ENCODE assay signal across 12 cellular contexts in genomic region chr2:216857131-216857550, GRCh38. TPM values are rescaled to one million over a fixed set of nuclear protein-coding genes. Genes with fewer than 3 reads are reported as not detected.
DNase-seq lines count a peak whose midpoint lies in the region; ATAC-seq and FAIRE-seq lines count a peak whose summit lies in the region.
"Had no signal": no experiment of that assay in that cellular context is flagged by ENCODE, and none has a peak within 500 bp of the region (broad histone marks: within the 10 kb centered on the region; RNA-seq: fewer than 3 reads in every experiment).

No MANE protein-coding gene starts in this region.

- FAIRE-seq in RCC 7860 (lab: Jason Lieb, UNC) = no peak

- peaks cover 15% of the 10 kb centered on the region for H3K9me3 Mint-ChIP-seq in activated CD4-positive, alpha-beta T cell treated with anti-CD3 and anti-CD28 coated beads, Interleukin-2, amount 10 ng/mL, durations not matched to agents 24 days and 14 days
- H3K9me3 Mint-ChIP-seq in stimulated activated effector memory CD8-positive, alpha-beta T cell treated with anti-CD3 and anti-CD28 coated beads, Interleukin-12 subunit alpha, Interleukin-12 subunit beta, amount 100 ng/mL, for 72 hours = no peaks in the 10 kb centered on the region
- H3K9me3 Mint-ChIP-seq: dendritic cell treated with granulocyte-macrophage colony-stimulating factor and Interleukin-4, amounts not matched to agents 40 ng/mL and 50 ng/mL, for 4 days had no signal

- H3K27me3 Mint-ChIP-seq in activated CD4-positive, alpha-beta T cell treated with anti-CD3 and anti-CD28 coated beads, Interleukin-2, amount 10 ng/mL, durations not matched to agents 24 days and 14 days = peaks cover 2% of the 10 kb centered on the region

- H3K4me3 Mint-ChIP-seq in activated CD4-positive, alpha-beta T cell treated with anti-CD3 and anti-CD28 coated beads, Interleukin-2, amount 10 ng/mL, durations not matched to agents 24 days and 14 days = no peak overlapping the region
- no peak overlapping the region for H3K4me3 Mint-ChIP-seq in stimulated activated effector memory CD8-positive, alpha-beta T cell treated with anti-CD3 and anti-CD28 coated beads, Interleukin-12 subunit alpha, Interleukin-12 subunit beta, amount 100 ng/mL, for 72 hours
- H3K4me3 Mint-ChIP-seq: dendritic cell treated with granulocyte-macrophage colony-stimulating factor and Interleukin-4, amounts not matched to agents 40 ng/mL and 50 ng/mL, for 4 days had no signal

- peaks cover 2% of the 10 kb centered on the region for H3K36me3 Mint-ChIP-seq in activated CD4-positive, alpha-beta T cell treated with anti-CD3 and anti-CD28 coated beads, Interleukin-2, amount 10 ng/mL, durations not matched to agents 24 days and 14 days (ENCODE audit: low read depth)
- no peaks in the 10 kb centered on the region for H3K36me3 Mint-ChIP-seq in stimulated activated effector memory CD8-positive, alpha-beta T cell treated with anti-CD3 and anti-CD28 coated beads, Interleukin-12 subunit alpha, Interleukin-12 subunit beta, amount 100 ng/mL, for 72 hours

- intact Hi-C loops in activated CD4-positive, alpha-beta T cell treated with anti-CD3 and anti-CD28 coated beads, Interleukin-2, amount 10 ng/mL, durations not matched to agents 24 days and 14 days (cut with micrococcal nuclease) = loop anchor here (1.0 to 5.0 kb wide), 3 partner anchors 165 to 305 kb away; no protein-coding TSS in a partner anchor

- DNase-seq in activated CD4-positive, alpha-beta T cell treated with anti-CD3 and anti-CD28 coated beads, Interleukin-2, amount 10 ng/mL, durations not matched to agents 24 days and 14 days = peak; percentile 79
- DNase-seq in activated CD4-positive, alpha-beta T cell treated with anti-CD3 and anti-CD28 coated beads, Interleukin-2, amount 50 U/mL, for 4 hours = no peak
- DNase-seq in RCC 7860 (ENCODE audit: low spot score) (peak; percentile 51), SIG-M5 treated with dmso at 0.1 percent for 504 hours (lab: John Stamatoyannopoulos, UW; ENCODE audit: unreplicated experiment) (no peak), C1 segment of cervical spinal cord (lab: John Stamatoyannopoulos, UW) (no peak)
- DNase-seq in stimulated activated effector memory CD8-positive, alpha-beta T cell treated with anti-CD3 and anti-CD28 coated beads, Interleukin-12 subunit alpha, Interleukin-12 subunit beta, amount 100 ng/mL, for 72 hours (ENCODE audit: low spot score in 2 of 2) = no peak
- no peak for DNase-seq in activated effector memory CD4-positive, alpha-beta T cell treated with anti-CD3 and anti-CD28 coated beads, Interleukin-2, amount 50 U/mL, for 16 hours
- DNase-seq: Karpas-422, NCI-H524 treated with DMSO at 0.1 percent for 48 hours had no signal

- peaks cover 44% of the 10 kb centered on the region for H3K4me1 Mint-ChIP-seq in activated CD4-positive, alpha-beta T cell treated with anti-CD3 and anti-CD28 coated beads, Interleukin-2, amount 10 ng/mL, durations not matched to agents 24 days and 14 days
- peaks cover 9% of the 10 kb centered on the region for H3K4me1 Mint-ChIP-seq in stimulated activated effector memory CD8-positive, alpha-beta T cell treated with anti-CD3 and anti-CD28 coated beads, Interleukin-12 subunit alpha, Interleukin-12 subunit beta, amount 100 ng/mL, for 72 hours

- peak overlapping the region; percentile 29 for H3K27ac Mint-ChIP-seq in activated CD4-positive, alpha-beta T cell treated with anti-CD3 and anti-CD28 coated beads, Interleukin-2, amount 10 ng/mL, durations not matched to agents 24 days and 14 days
- no peak overlapping the region for H3K27ac Mint-ChIP-seq in stimulated activated effector memory CD8-positive, alpha-beta T cell treated with anti-CD3 and anti-CD28 coated beads, Interleukin-12 subunit alpha, Interleukin-12 subunit beta, amount 100 ng/mL, for 72 hours
- H3K27ac Mint-ChIP-seq: dendritic cell treated with granulocyte-macrophage colony-stimulating factor and Interleukin-4, amounts not matched to agents 40 ng/mL and 50 ng/mL, for 4 days had no signal

- peak; percentile 36 for ATAC-seq in esophagus mucosa
- ATAC-seq in stimulated activated effector memory CD8-positive, alpha-beta T cell treated with anti-CD3 and anti-CD28 coated beads, Interleukin-12 subunit alpha, Interleukin-12 subunit beta, amount 100 ng/mL, for 72 hours = peak; percentile 71

RNA-seq across cellular contexts. Expression of gene TNP1, which starts 2.7 kb away (rescaled TPM):
- total RNA-seq in activated CD4-positive, alpha-beta T cell treated with anti-CD3 and anti-CD28 coated beads, Interleukin-2, amount 10 ng/mL, durations not matched to agents 24 days and 14 days = not detected in 2 replicates
- total RNA-seq in esophagus mucosa = not detected
- total RNA-seq: myocyte had no signal

Comparison
In these comparisons a context has a peak if more than half of its experiments do, and no peak if none do; other contexts are left out.
1. DNase-seq: peak in activated CD4-positive, alpha-beta T cell treated with anti-CD3 and anti-CD28 coated beads, Interleukin-2, amount 10 ng/mL, durations not matched to agents 24 days and 14 days (single experiment) and RCC 7860 (single experiment); none in activated CD4-positive, alpha-beta T cell treated with anti-CD3 and anti-CD28 coated beads, Interleukin-2, amount 50 U/mL, for 4 hours (0 of 2), stimulated activated effector memory CD8-positive, alpha-beta T cell treated with anti-CD3 and anti-CD28 coated beads, Interleukin-12 subunit alpha, Interleukin-12 subunit beta, amount 100 ng/mL, for 72 hours (0 of 2), activated effector memory CD4-positive, alpha-beta T cell treated with anti-CD3 and anti-CD28 coated beads, Interleukin-2, amount 50 U/mL, for 16 hours (single experiment), SIG-M5 treated with dmso at 0.1 percent for 504 hours (single experiment) and C1 segment of cervical spinal cord (0 of 14).